ENCODE assay signal across 8 cellular contexts in the genomic region with DNA sequence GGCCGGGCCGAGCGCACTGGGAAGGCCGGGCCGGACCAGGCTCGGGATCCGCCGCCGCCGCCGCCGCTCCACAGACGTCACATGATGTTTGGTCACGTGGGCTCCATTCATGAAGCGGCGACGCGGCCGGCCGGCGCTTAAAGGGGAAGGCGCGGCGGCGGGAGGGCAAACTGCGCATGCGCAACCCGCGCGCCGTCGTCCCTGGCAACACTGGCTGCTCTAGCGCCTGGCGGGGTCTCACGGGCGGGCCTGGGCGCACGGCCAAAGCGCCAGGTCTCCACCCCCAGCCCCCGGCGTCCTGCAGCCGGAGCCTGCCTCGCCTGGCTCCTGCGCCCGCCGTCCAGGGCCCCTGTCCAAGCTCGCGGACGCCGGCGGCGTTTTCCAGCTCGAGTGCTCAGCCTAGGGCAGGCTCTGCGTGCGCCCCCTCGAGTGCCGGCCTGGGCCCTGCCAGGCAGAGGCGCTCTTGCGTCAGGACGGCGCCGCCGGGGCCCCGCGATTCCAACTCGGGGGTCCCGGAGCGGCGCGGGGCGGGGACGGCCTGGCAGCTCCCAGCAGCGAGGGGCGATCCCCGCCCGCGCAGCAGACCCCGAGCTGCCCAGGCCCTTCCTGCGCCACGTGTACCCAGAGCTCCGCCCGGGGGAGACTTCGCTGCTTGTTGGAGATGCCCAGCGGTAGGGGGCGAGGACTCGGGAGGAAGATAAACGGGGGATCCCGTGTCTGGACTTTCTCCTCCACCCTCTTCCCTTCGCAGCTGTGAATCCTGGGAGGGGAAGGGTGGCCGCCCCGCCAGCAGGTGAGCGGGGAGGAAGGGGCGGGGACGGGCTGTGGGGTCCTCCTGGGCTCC. TPM values are rescaled to one million over a fixed set of nuclear protein-coding genes. Genes with fewer than 3 reads are reported as not detected.
DNase-seq lines count a peak whose midpoint lies in the region; ATAC-seq and FAIRE-seq lines count a peak whose summit lies in the region.

A gene (minus strand): TSS at position 83 of the 844 bp plus-strand sequence. CDS start 4,550 bp downstream, outside the sequence.

- peak within 1 kb of the TSS; percentile 70 for H4K8ac ChIP-seq in mesenchymal stem cell (ENCODE audit: low read length)

- H4K91ac ChIP-seq in mesenchymal stem cell (ENCODE audit: low read length) = peak within 1 kb of the TSS; percentile 77

- H3K18ac ChIP-seq in mesenchymal stem cell (ENCODE audit: low read depth in 1 of 2, low read length in 2 of 2) = peak within 1 kb of the TSS; percentile 86 to 90

- peak within 1 kb of the TSS; percentile 24 to 91 for H3K23ac ChIP-seq in mesenchymal stem cell (ENCODE audit: low read length in 2 of 2)

- peak within 1 kb of the TSS; percentile 41 to 94 (median 72) for H3K27ac Mint-ChIP-seq in CD8-positive, alpha-beta memory T cell
- peak within 1 kb of the TSS; percentile 84 to 87 for H3K27ac Mint-ChIP-seq in effector memory CD8-positive, alpha-beta T cell

- no peaks in the 10 kb centered on the region for H3K9me3 Mint-ChIP-seq in CD8-positive, alpha-beta memory T cell
- H3K9me3 Mint-ChIP-seq in effector memory CD8-positive, alpha-beta T cell = no peaks in the 10 kb centered on the region

- H2BK15ac ChIP-seq in mesenchymal stem cell (ENCODE audit: low read depth, poor library complexity, severe bottlenecking) = peak within 1 kb of the TSS; percentile 94

- peak; percentile 92 for FAIRE-seq in HTR-8/SVneo (lab: Jason Lieb, UNC)

- H2AFZ ChIP-seq in mesenchymal stem cell (ENCODE audit: low read depth, low read length) = peak within 1 kb of the TSS; percentile 82

- H3K9ac ChIP-seq in mesenchymal stem cell (ENCODE audit: low read length) = peak within 1 kb of the TSS; percentile 96

- peak within 1 kb of the TSS; percentile 72 to 89 (median 80) for H3K4me3 Mint-ChIP-seq in CD8-positive, alpha-beta memory T cell
- H3K4me3 Mint-ChIP-seq in effector memory CD8-positive, alpha-beta T cell = peak within 1 kb of the TSS; percentile 77 to 80

- WGBS in mesenchymal stem cell = under 1% methylated on average over 80 of the region's 94 CpGs

- ATAC-seq in GM19467 (IDR thresholded peaks at IDR 0.05; ENCODE audit: unreplicated experiment) = peak; percentile 56
- peak; percentile 78 for ATAC-seq in effector memory CD8-positive, alpha-beta T cell (replicated peaks)

- POLR2A ChIA-PET in CD8-positive, alpha-beta memory T cell (lab: Charles Lee) = interaction anchor here (0.9 to 1.1 kb wide), 3 partner anchors 17 to 58 kb away, joined by 3 to 8 read pairs (median 3); a partner anchor contains a TSS
- POLR2A ChIA-PET in activated CD8-positive, alpha-beta memory T cell treated with anti-CD3 and anti-CD28 coated beads for 36 hours (lab: Charles Lee) = interaction anchor here (0.6 to 1.3 kb wide), 3 partner anchors 9 to 44 kb away, joined by 4 to 11 read pairs (median 5); a partner anchor contains a TSS

- H2BK120ac ChIP-seq in mesenchymal stem cell (ENCODE audit: low read depth, low read length) = peak within 1 kb of the TSS; percentile 90

- H3K4me3 ChIP-seq in CD8-positive, alpha-beta memory T cell (ENCODE audit: low read length) = peak within 1 kb of the TSS; percentile 60
- H3K4me3 ChIP-seq in mesenchymal stem cell (ENCODE audit: insufficient read depth in 1 of 2, low read depth in 1 of 2, low read length in 2 of 2) = peak within 1 kb of the TSS; percentile 85 to 88

- H3K27ac ChIP-seq in CD8-positive, alpha-beta memory T cell (ENCODE audit: low read depth, low read length) = peak within 1 kb of the TSS; percentile 69
- peak within 1 kb of the TSS; percentile 91 for H3K27ac ChIP-seq in mesenchymal stem cell (ENCODE audit: low read length, poor library complexity, severe bottlenecking)

- H3K4me2 ChIP-seq in mesenchymal stem cell (ENCODE audit: low read length, poor library complexity, severe bottlenecking) = peak within 1 kb of the TSS; percentile 88

- H3K4me1 Mint-ChIP-seq in CD8-positive, alpha-beta memory T cell = peaks cover 7 to 14% (median 14%) of the 10 kb centered on the region in 3 donors
- peaks cover 6 to 7% of the 10 kb centered on the region in 2 donors for H3K4me1 Mint-ChIP-seq in effector memory CD8-positive, alpha-beta T cell (ENCODE audit: low read depth in 2 of 2)

- peak within 1 kb of the TSS; percentile 65 to 94 for H3K14ac ChIP-seq in mesenchymal stem cell (ENCODE audit: low read length in 2 of 2)

- peak within 1 kb of the TSS; percentile 94 for H2BK5ac ChIP-seq in mesenchymal stem cell (ENCODE audit: low read depth, low read length, poor library complexity, severe bottlenecking)

- peaks cover 0 to under 1% (median 0%) of the 10 kb centered on the region in 3 donors for H3K36me3 Mint-ChIP-seq in CD8-positive, alpha-beta memory T cell
- H3K36me3 Mint-ChIP-seq in effector memory CD8-positive, alpha-beta T cell (ENCODE audit: insufficient read depth) = peaks cover 23% of the 10 kb centered on the region

- peaks cover 0 to 15% of the 10 kb centered on the region in 2 donors for H3K27me3 Mint-ChIP-seq in CD8-positive, alpha-beta memory T cell
- peaks cover 0 to 40% of the 10 kb centered on the region in 2 donors for H3K27me3 Mint-ChIP-seq in effector memory CD8-positive, alpha-beta T cell

- H2BK12ac ChIP-seq in mesenchymal stem cell (ENCODE audit: low read length in 2 of 2) = peak within 1 kb of the TSS in 1 of 2 experiments; percentile 88

- peak within 1 kb of the TSS; percentile 57 for H2AK5ac ChIP-seq in mesenchymal stem cell (ENCODE audit: low read length, severe bottlenecking)

- peak within 1 kb of the TSS; percentile 42 to 94 for H3K4ac ChIP-seq in mesenchymal stem cell (ENCODE audit: low read depth in 1 of 2, low read length in 2 of 2)

- no peaks in the 10 kb centered on the region for H3K9me3 ChIP-seq in CD8-positive, alpha-beta memory T cell (ENCODE audit: low read length)
- H3K9me3 ChIP-seq in mesenchymal stem cell (ENCODE audit: control insufficient read depth, low read length) = no peaks in the 10 kb centered on the region

- H3K79me1 ChIP-seq in mesenchymal stem cell (replicated peaks; ENCODE audit: low read length, poor library complexity, severe bottlenecking) = peaks cover 6% of the 10 kb centered on the region

- CTCF ChIA-PET in CD8-positive, alpha-beta memory T cell (lab: Charles Lee) = interaction anchor here (0.9 to 2.0 kb wide), 5 partner anchors 12 to 110 kb away, joined by 3 to 5 read pairs (median 4); a partner anchor contains a TSS
- CTCF ChIA-PET in activated CD8-positive, alpha-beta memory T cell treated with anti-CD3 and anti-CD28 coated beads for 36 hours (lab: Charles Lee) = interaction anchor here (0.6 to 2.2 kb wide), 7 partner anchors 10 to 474 kb away, joined by 3 to 9 read pairs (median 3); a partner anchor contains a TSS

- no peaks in the 10 kb centered on the region for H3K36me3 ChIP-seq in CD8-positive, alpha-beta memory T cell (ENCODE audit: insufficient read depth, low read length)
- peaks cover under 1 to 22% of the 10 kb centered on the region in 2 experiments for H3K36me3 ChIP-seq in mesenchymal stem cell (ENCODE audit: control insufficient read depth in 1 of 2, insufficient read depth in 2 of 2, low read depth in 1 of 2, low read length in 2 of 2)

- DNase-seq in CD8-positive, alpha-beta memory T cell = peak; percentile 86 to 94 (median 89)
- DNase-seq in HTR-8/SVneo (ENCODE audit: insufficient read length, low spot score) = peak; percentile 94
- DNase-seq in NOMO-1 (lab: John Stamatoyannopoulos, UW; ENCODE audit: unreplicated experiment in 2 of 2) = peak; percentile 86 to 90
- DNase-seq in effector memory CD8-positive, alpha-beta T cell = peak; percentile 84 to 86 (median 85)
- peak; percentile 95 for DNase-seq in mesenchymal stem cell
- DNase-seq in stimulated activated CD8-positive, alpha-beta memory T cell treated with anti-CD3 and anti-CD28 coated beads, Interleukin-12 subunit alpha, Interleukin-12 subunit beta, amount 100 ng/mL, for 4 hours (ENCODE audit: low read depth) = peak; percentile 81

- H3K27me3 ChIP-seq in CD8-positive, alpha-beta memory T cell (ENCODE audit: insufficient read depth, low read length, poor library complexity, severe bottlenecking) = peaks cover 7% of the 10 kb centered on the region
- peaks cover 0 to 17% of the 10 kb centered on the region in 2 experiments for H3K27me3 ChIP-seq in mesenchymal stem cell (ENCODE audit: control insufficient read depth in 1 of 2, insufficient read depth in 1 of 2, low read length in 2 of 2)

- H3K4me1 ChIP-seq in CD8-positive, alpha-beta memory T cell (ENCODE audit: insufficient read depth, low read length) = peaks cover 35% of the 10 kb centered on the region
- H3K4me1 ChIP-seq in mesenchymal stem cell (ENCODE audit: control insufficient read depth, insufficient read depth, low read depth, low read length) = peaks cover 58% of the 10 kb centered on the region

RNA-seq across cellular contexts. Expression of the gene that starts here (rescaled TPM):
- total RNA-seq in CD8-positive, alpha-beta memory T cell = 10 to 100 TPM; 28.4 to 34.7 TPM
- 2.5 TPM for polyA plus RNA-seq in CD8-positive, alpha-beta memory T cell
- total RNA-seq in activated CD8-positive, alpha-beta memory T cell treated with anti-CD3 and anti-CD28 coated beads for 36 hours = 10 to 100 TPM; 28.2 to 29.7 TPM
- 27.1 TPM for polyA plus RNA-seq in mesenchymal stem cell (2013, experiment 1 of 2)
- polyA plus RNA-seq in mesenchymal stem cell (2013, experiment 2 of 2) = 27.7 TPM

Comparison
In these comparisons a context has a peak if more than half of its experiments do, and no peak if none do; other contexts are left out.
1. Peak in every context shown above with its lines: DNase-seq, ATAC-seq, H3K4me3 ChIP-seq and H3K27ac ChIP-seq.